In the genomic region with DNA sequence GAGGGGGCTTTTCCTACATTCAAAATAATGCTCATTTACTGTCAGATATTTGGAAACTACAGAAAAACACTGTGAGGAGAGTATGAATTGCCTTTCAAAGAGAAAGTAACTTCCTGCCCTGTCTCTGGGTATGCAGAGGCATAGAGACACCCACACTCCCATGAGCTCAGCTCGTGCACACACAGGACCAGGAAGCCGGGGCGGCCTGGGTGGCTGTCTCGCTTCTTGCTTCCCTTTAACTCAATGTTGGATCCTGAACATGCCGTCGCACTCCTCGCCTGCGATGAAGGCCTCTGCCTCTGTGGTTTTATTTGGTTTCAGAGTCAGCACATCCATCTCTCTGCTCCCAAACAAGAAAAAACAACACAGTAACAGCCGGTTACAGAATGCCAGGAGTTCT, we compare ENCODE assay signal across 13 cellular contexts. TPM values are rescaled to one million over a fixed set of nuclear protein-coding genes. Genes with fewer than 3 reads are reported as not detected.
DNase-seq lines count a peak whose midpoint lies in the region; ATAC-seq and TF ChIP-seq lines count a peak whose summit lies in the region.
"Had no signal": no experiment of that assay in that cellular context is flagged by ENCODE, and none has a peak within 500 bp of the region (broad histone marks: within the 10 kb centered on the region; RNA-seq: fewer than 3 reads in every experiment).

No MANE protein-coding gene starts in this region.

- H3K4me1 Mint-ChIP-seq in neural crest cell: no peaks in the 10 kb centered on the region

- H3K4me3 Mint-ChIP-seq in neural crest cell: no peak overlapping the region
- H3K4me3 Mint-ChIP-seq: HFFc6, neural progenitor cell had no signal

- peaks cover 4% of the 10 kb centered on the region for H3K27me3 Mint-ChIP-seq in neural crest cell (ENCODE audit: low read depth)

- intact Hi-C loops in vagina (cut with DNase I): no loop called here

- H3K36me3 ChIP-seq in vagina: no peaks in the 10 kb centered on the region
- H3K36me3 ChIP-seq: neural progenitor cell, thoracic aorta had no signal

- no peaks in the 10 kb centered on the region for H3K9me3 Mint-ChIP-seq in neural crest cell
- H3K9me3 Mint-ChIP-seq: neural progenitor cell had no signal

- no peak for TF ChIP-seq CTCF in GM12865 (IDR thresholded peaks at IDR 0.05; ENCODE audit: insufficient read depth, low read depth, low read length, missing control alignments)
- no peak for TF ChIP-seq CTCF in neural crest cell (conservative IDR thresholded peaks at IDR 0.05)
- TF ChIP-seq CTCF in GM13977 (IDR thresholded peaks at IDR 0.05; ENCODE audit: extremely low read depth, insufficient read depth, missing control alignments): no peak
- no peak for TF ChIP-seq CTCF in vagina (IDR thresholded peaks at IDR 0.05)

- ATAC-seq in GM21717 (IDR thresholded peaks at IDR 0.05; ENCODE audit: unreplicated experiment): peak; percentile 77
- no peak for ATAC-seq in HG03342 (IDR thresholded peaks at IDR 0.05; ENCODE audit: unreplicated experiment)

- DNase-seq in GM12865 (ENCODE audit: low read depth): peak; percentile 60
- peak; percentile 5 for DNase-seq in activated CD4-positive, alpha-beta T cell treated with anti-CD3 and anti-CD28 coated beads, Interleukin-2, amount 50 U/mL, for 1 hour
- DNase-seq in neural crest cell (ENCODE audit: low read depth, low spot score): no peak
- DNase-seq in GM13977 (ENCODE audit: low spot score): no peak
- DNase-seq in NCI-H82 (lab: John Stamatoyannopoulos, UW): no peak
- no peak for DNase-seq in vagina (ENCODE audit: extremely low spot score in 2 of 2)
- DNase-seq: HFFc6, NCI-H187 had no signal

- H3K27me3 ChIP-seq in vagina: no peaks in the 10 kb centered on the region
- H3K27me3 ChIP-seq: neural progenitor cell had no signal

- no peaks in the 10 kb centered on the region for H3K36me3 Mint-ChIP-seq in neural crest cell (ENCODE audit: low read depth)
- H3K36me3 Mint-ChIP-seq: neural progenitor cell had no signal

- H3K4me3 ChIP-seq in GM12865 (ENCODE audit: low read depth, low read length) (no peak overlapping the region), vagina (no peak overlapping the region)
- H3K4me3 ChIP-seq: neural progenitor cell, thoracic aorta had no signal

- TF ChIP-seq POLR2A in vagina (IDR thresholded peaks at IDR 0.05): no peak

- peaks cover 9% of the 10 kb centered on the region for H3K4me1 ChIP-seq in vagina
- H3K4me1 ChIP-seq: neural progenitor cell had no signal

- in situ Hi-C loops in GM13977 (cut with MboI; ENCODE audit: low pct_unique_long_range_greater_than_20kb, low sequenced_read_pairs, unreplicated experiment): no loop called here

- no peaks in the 10 kb centered on the region for H3K9me3 ChIP-seq in vagina
- H3K9me3 ChIP-seq: thoracic aorta had no signal

- no peak overlapping the region for H3K27ac ChIP-seq in vagina
- H3K27ac ChIP-seq: neural progenitor cell, thoracic aorta, VCaP had no signal

- peak overlapping the region; percentile 50 for H3K27ac Mint-ChIP-seq in neural crest cell (ENCODE audit: unreplicated experiment)
- H3K27ac Mint-ChIP-seq: HFFc6, neural progenitor cell had no signal

RNA-seq across cellular contexts. Expression of a gene that starts 40.1 kb away (rescaled TPM):
- not detected in 2 replicates for total RNA-seq in neural crest cell
- 23.1 TPM for total RNA-seq in vagina
- total RNA-seq: thoracic aorta had no signal

RNA-seq across cellular contexts. Expression of a gene that starts 52.5 kb away (rescaled TPM):
- total RNA-seq in neural crest cell: not detected in 2 replicates
- total RNA-seq in vagina: 26.3 TPM

Comparison
In these comparisons a context has a peak if more than half of its experiments do, and no peak if none do; other contexts are left out.
1. DNase-seq: peak in GM12865 (single experiment) and activated CD4-positive, alpha-beta T cell treated with anti-CD3 and anti-CD28 coated beads, Interleukin-2, amount 50 U/mL, for 1 hour (single experiment); none in neural crest cell (single experiment), GM13977 (single experiment), NCI-H82 (single experiment) and vagina (0 of 2).
2. RNA of a gene that starts 40.1 kb away (total RNA-seq): 23.1 TPM in vagina (single experiment); not detected in neural crest cell; every median in the first group is over 10 times any median in the second.
3. RNA of a gene that starts 52.5 kb away (total RNA-seq): 26.3 TPM in vagina (single experiment); not detected in neural crest cell; every median in the first group is over 10 times any median in the second.